In genomic region chr12:71421007-71421406, GRCh38 we compare ENCODE assay signal across 22 cellular contexts. TPM values are rescaled to one million over a fixed set of nuclear protein-coding genes. Genes with fewer than 3 reads are reported as not detected.
A peak's percentile ranks its signal among the peaks of the same experiment; 100 is the strongest.
DNase-seq lines count a peak whose midpoint lies in the region; FAIRE-seq and TF ChIP-seq lines count a peak whose summit lies in the region.
"Had no signal": no experiment of that assay in that cellular context is flagged by ENCODE, and none has a peak within 500 bp of the region (broad histone marks: within the 10 kb centered on the region; RNA-seq: fewer than 3 reads in every experiment).

No MANE protein-coding gene starts in this region.

- TF ChIP-seq POLR2A in H1 (IDR thresholded peaks at IDR 0.05; ENCODE audit: control extremely low read depth in 1 of 2, low read depth in 2 of 2, low read length in 2 of 2) (no peak), sigmoid colon (IDR thresholded peaks at IDR 0.05) (no peak)

- no peak overlapping the region for H2BK20ac ChIP-seq in H1 (ENCODE audit: low read length)

- no peak overlapping the region for H2AFZ ChIP-seq in H1 (ENCODE audit: low read length)
- no peak overlapping the region for H2AFZ ChIP-seq in OCI-LY7 (ENCODE audit: low read length)
- H2AFZ ChIP-seq in mesenchymal stem cell (ENCODE audit: low read depth, low read length) = no peak overlapping the region

- H3K27me3 ChIP-seq in H1 (replicated peaks in 1 of 4; ENCODE audit: control insufficient read depth in 3 of 4, extremely low read depth in 1 of 4, insufficient read depth in 3 of 4, low read length in 3 of 4) (peaks cover 0 to 1% (median 0%) of the 10 kb centered on the region in 4 experiments; a peak in 1 of 7 replicates), sigmoid colon (no peaks in the 10 kb centered on the region), A673 (replicated peaks; ENCODE audit: insufficient read depth, low read depth, low read length, poor library complexity) (no peaks in the 10 kb centered on the region), mesenchymal stem cell (ENCODE audit: control insufficient read depth in 1 of 2, insufficient read depth in 1 of 2, low read length in 2 of 2) (peaks cover 0 to 10% of the 10 kb centered on the region in 2 experiments)
- H3K27me3 ChIP-seq: BLaER1 treated with 17β-estradiol and CSF1 and Interleukin-3, amounts not matched to agents 10 nM and 100 nM had no signal

- H4K91ac ChIP-seq in H1 (replicated peaks; ENCODE audit: insufficient read length, low read length) (no peak overlapping the region), mesenchymal stem cell (ENCODE audit: low read length) (no peak overlapping the region)

- no peak overlapping the region for H3K27ac ChIP-seq in H1 (ENCODE audit: low read depth, low read length)
- no peak overlapping the region for H3K27ac ChIP-seq in kidney (ENCODE audit: low read depth in 2 of 2, low read length in 2 of 2)
- no peak overlapping the region for H3K27ac ChIP-seq in sigmoid colon
- H3K27ac ChIP-seq in A673 (ENCODE audit: low read depth, low read length, poor library complexity, severe bottlenecking) = no peak overlapping the region
- no peak overlapping the region for H3K27ac ChIP-seq in OCI-LY7 (ENCODE audit: low read depth, low read length, poor library complexity, severe bottlenecking)
- H3K27ac ChIP-seq in mesenchymal stem cell (ENCODE audit: low read length, poor library complexity, severe bottlenecking) = no peak overlapping the region
- H3K27ac ChIP-seq: BLaER1 treated with 17β-estradiol and CSF1 and Interleukin-3, amounts not matched to agents 10 nM and 100 nM; C4-2B had no signal

- no peak overlapping the region for H3K4me2 ChIP-seq in H1 (ENCODE audit: insufficient read depth in 1 of 2, low read depth in 2 of 2, low read length in 2 of 2)
- no peak overlapping the region for H3K4me2 ChIP-seq in OCI-LY7 (ENCODE audit: low read length)
- H3K4me2 ChIP-seq in mesenchymal stem cell (ENCODE audit: low read length, poor library complexity, severe bottlenecking) = no peak overlapping the region
- H3K4me2 ChIP-seq: BLaER1 treated with 17β-estradiol and CSF1 and Interleukin-3, amounts not matched to agents 10 nM and 100 nM had no signal

- H3K9ac ChIP-seq in H1 (replicated peaks in 1 of 4; ENCODE audit: extremely low read depth in 1 of 4, low read depth in 3 of 4, low read length in 3 of 4) = no peak overlapping the region
- no peak overlapping the region for H3K9ac ChIP-seq in kidney (ENCODE audit: low read length in 2 of 2)
- no peak overlapping the region for H3K9ac ChIP-seq in mesenchymal stem cell (ENCODE audit: low read length)
- H3K9ac ChIP-seq: BLaER1 treated with 17β-estradiol and CSF1 and Interleukin-3, amounts not matched to agents 10 nM and 100 nM had no signal

- H3K79me2 ChIP-seq in H1 (ENCODE audit: control insufficient read depth in 1 of 2, insufficient read depth in 2 of 2, low read length in 2 of 2) = no peaks in the 10 kb centered on the region
- no peaks in the 10 kb centered on the region for H3K79me2 ChIP-seq in OCI-LY7 (ENCODE audit: insufficient read depth, low read depth, low read length)

- H3K18ac ChIP-seq in H1 (ENCODE audit: extremely low read depth, low read length) (no peak overlapping the region), mesenchymal stem cell (ENCODE audit: low read depth in 1 of 2, low read length in 2 of 2) (no peak overlapping the region)

- H2BK120ac ChIP-seq in H1 (replicated peaks; ENCODE audit: low read depth, low read length) (no peak overlapping the region), mesenchymal stem cell (ENCODE audit: low read depth, low read length) (no peak overlapping the region)

- H3K9me3 ChIP-seq in H1 (ENCODE audit: insufficient read depth in 2 of 2, low read depth in 1 of 2, low read length in 1 of 2) (no peaks in the 10 kb centered on the region), kidney (ENCODE audit: control insufficient read depth in 1 of 2, low read length in 2 of 2) (no peaks in the 10 kb centered on the region), sigmoid colon (no peaks in the 10 kb centered on the region), A673 (ENCODE audit: low read depth, low read length, poor library complexity, severe bottlenecking) (no peaks in the 10 kb centered on the region), OCI-LY7 (ENCODE audit: low read length) (no peaks in the 10 kb centered on the region), mesenchymal stem cell (ENCODE audit: control insufficient read depth, low read length) (no peaks in the 10 kb centered on the region)
- H3K9me3 ChIP-seq: Caco-2 had no signal

- TF ChIP-seq RAD21 in H1 (IDR thresholded peaks at IDR 0.05 in 1 of 2, conservative IDR thresholded peaks at IDR 0.05 in 1 of 2; ENCODE audit: low read depth in 2 of 2, low read length in 2 of 2) = no peak

- H3K79me1 ChIP-seq in H1 (ENCODE audit: low read depth, low read length) (no peaks in the 10 kb centered on the region), mesenchymal stem cell (replicated peaks; ENCODE audit: low read length, poor library complexity, severe bottlenecking) (no peaks in the 10 kb centered on the region)

- H3K14ac ChIP-seq in H1 (ENCODE audit: insufficient read length) (no peak overlapping the region), mesenchymal stem cell (ENCODE audit: low read length in 2 of 2) (no peak overlapping the region)

- no peak overlapping the region for H2AK5ac ChIP-seq in H1 (ENCODE audit: low read depth, low read length)
- no peak overlapping the region for H2AK5ac ChIP-seq in mesenchymal stem cell (ENCODE audit: low read length, severe bottlenecking)

- TF ChIP-seq CTCF in H1 (IDR thresholded peaks at IDR 0.05; ENCODE audit: control extremely low read depth in 1 of 3, insufficient read depth in 1 of 3, low read depth in 1 of 3, low read length in 3 of 3) = no peak
- no peak for TF ChIP-seq CTCF in kidney (IDR thresholded peaks at IDR 0.05; ENCODE audit: borderline replicate concordance, extremely low read depth, insufficient read depth)
- no peak for TF ChIP-seq CTCF in sigmoid colon (IDR thresholded peaks at IDR 0.05)
- TF ChIP-seq CTCF in A673 (conservative IDR thresholded peaks at IDR 0.05; ENCODE audit: low read depth, low read length) = no peak
- no peak for TF ChIP-seq CTCF in OCI-LY7 (conservative IDR thresholded peaks at IDR 0.05; ENCODE audit: low read length)

- CTCF ChIA-PET in H1 (lab: Charles Lee; ENCODE audit: partially characterized antibody) (interaction anchor here (0.8 to 3.0 kb wide), 7 partner anchors 11 to 173 kb away, joined by 3 to 10 read pairs (median 4); no protein-coding TSS in a partner anchor), A673 (lab: Charles Lee) (interaction anchor here (0.5 kb wide), 1 partner anchor 147 kb away, joined by 4 read pairs; no protein-coding TSS in a partner anchor), OCI-LY7 (lab: Charles Lee; ENCODE audit: unreplicated experiment) (no interaction called here)

- H3K23ac ChIP-seq in H1 (ENCODE audit: insufficient read length) (no peak overlapping the region), mesenchymal stem cell (ENCODE audit: low read length in 2 of 2) (no peak overlapping the region)

- no peaks in the 10 kb centered on the region for H3K9me2 ChIP-seq in OCI-LY7 (ENCODE audit: insufficient read depth, low read length)

- DNase-seq in H1 (ENCODE audit: low read depth in 1 of 2, low spot score in 2 of 2) (no peak), kidney (peak; percentile 38), sigmoid colon (peak; percentile 40), A673 (ENCODE audit: low spot score) (no peak), OCI-LY7 (ENCODE audit: low spot score) (no peak), mesenchymal stem cell (no peak)
- DNase-seq: 8988T; AML-193; Caco-2; Calu3; CD4-positive, alpha-beta T cell; CD8-positive, alpha-beta T cell; DMS79 treated with DMSO at 0.1 percent for 48 hours; GF-D8 had no signal

- no peak overlapping the region for H3K56ac ChIP-seq in H1 (replicated peaks; ENCODE audit: insufficient read length, low read depth, low read length)

- H3K36me3 ChIP-seq in H1 (ENCODE audit: control insufficient read depth in 2 of 4, insufficient read depth in 4 of 4, low read length in 3 of 4) (no peaks in the 10 kb centered on the region), kidney (ENCODE audit: control insufficient read depth in 1 of 2, insufficient read depth in 2 of 2, low read length in 2 of 2) (no peaks in the 10 kb centered on the region), sigmoid colon (no peaks in the 10 kb centered on the region), A673 (ENCODE audit: insufficient read depth, low read length, poor library complexity, severe bottlenecking) (no peaks in the 10 kb centered on the region), OCI-LY7 (ENCODE audit: insufficient read depth, low read length) (no peaks in the 10 kb centered on the region), mesenchymal stem cell (ENCODE audit: control insufficient read depth in 1 of 2, insufficient read depth in 2 of 2, low read depth in 1 of 2, low read length in 2 of 2) (no peaks in the 10 kb centered on the region)
- H3K36me3 ChIP-seq: BLaER1 treated with 17β-estradiol and CSF1 and Interleukin-3, amounts not matched to agents 10 nM and 100 nM had no signal

- no peaks in the 10 kb centered on the region; the same call in 1 of the 2 replicates for H3K23me2 ChIP-seq in H1 (ENCODE audit: low read depth, low read length)

- H2BK15ac ChIP-seq in H1 (ENCODE audit: low read length) = no peak overlapping the region
- no peak overlapping the region for H2BK15ac ChIP-seq in mesenchymal stem cell (ENCODE audit: low read depth, poor library complexity, severe bottlenecking)

- H2BK5ac ChIP-seq in H1 (ENCODE audit: low read depth, low read length) (no peak overlapping the region), mesenchymal stem cell (ENCODE audit: low read depth, low read length, poor library complexity, severe bottlenecking) (no peak overlapping the region)

- H3K4ac ChIP-seq in H1 (replicated peaks; ENCODE audit: insufficient read length, low read depth, low read length) (no peak overlapping the region), mesenchymal stem cell (ENCODE audit: low read depth in 1 of 2, low read length in 2 of 2) (no peak overlapping the region)

- BruUV-seq in A673 (replicated peaks; lab: Mats Ljungman, UMichigan) (no TSS peak), OCI-LY7 (replicated peaks; lab: Mats Ljungman, UMichigan) (no TSS peak)

- H4K8ac ChIP-seq in H1 (ENCODE audit: extremely low read depth, insufficient read depth, low read length) (peak overlapping the region; percentile 38; the same call in 1 of the 2 replicates), mesenchymal stem cell (ENCODE audit: low read length) (no peak overlapping the region)

- H3K4me3 ChIP-seq in H1 (ENCODE audit: extremely low read depth in 1 of 4, insufficient read depth in 2 of 4, low read depth in 3 of 4, low read length in 4 of 4) (no peak overlapping the region), kidney (ENCODE audit: low read length in 2 of 2) (no peak overlapping the region), sigmoid colon (no peak overlapping the region), A673 (ENCODE audit: low read depth, low read length, poor library complexity, severe bottlenecking) (no peak overlapping the region), OCI-LY7 (ENCODE audit: low read depth, low read length, poor library complexity, severe bottlenecking) (no peak overlapping the region), mesenchymal stem cell (ENCODE audit: insufficient read depth in 1 of 2, low read depth in 1 of 2, low read length in 2 of 2) (no peak overlapping the region)
- H3K4me3 ChIP-seq: BLaER1 treated with 17β-estradiol and CSF1 and Interleukin-3, amounts not matched to agents 10 nM and 100 nM had no signal

- H2BK12ac ChIP-seq in H1 (ENCODE audit: low read depth, low read length) (no peak overlapping the region), mesenchymal stem cell (ENCODE audit: low read length in 2 of 2) (no peak overlapping the region)

- H4K20me1 ChIP-seq in H1 (replicated peaks in 1 of 2; ENCODE audit: control insufficient read depth in 1 of 2, insufficient read depth in 2 of 2, low read length in 2 of 2) = no peaks in the 10 kb centered on the region
- H4K20me1 ChIP-seq in OCI-LY7 (ENCODE audit: insufficient read depth, low read length) = no peaks in the 10 kb centered on the region
- H4K20me1 ChIP-seq: BLaER1 treated with 17β-estradiol and CSF1 and Interleukin-3, amounts not matched to agents 10 nM and 100 nM had no signal

- FAIRE-seq in H1 (lab: Jason Lieb, UNC) (no peak), kidney (lab: Jason Lieb, UNC) (no peak)
- FAIRE-seq: A204.1, D721Med, G401.6, GM12891, GM19239 had no signal

- TF ChIP-seq EP300 in H1 (IDR thresholded peaks at IDR 0.05; ENCODE audit: borderline replicate concordance in 1 of 2, low read depth in 2 of 2, low read length in 2 of 2) = no peak
- TF ChIP-seq EP300 in sigmoid colon (IDR thresholded peaks at IDR 0.05) = no peak

- POLR2A ChIA-PET in H1 (lab: Charles Lee; ENCODE audit: partially characterized antibody) = no interaction called here
- POLR2A ChIA-PET in A673 (lab: Charles Lee; ENCODE audit: low non-redundant PET) = no interaction called here
- POLR2A ChIA-PET in OCI-LY7 (lab: Charles Lee) = no interaction called here

- WGBS in H1 (ENCODE audit: extremely low coverage in 1 of 2, insufficient coverage in 1 of 2, insufficient read length in 1 of 2, insufficient replicate concordance in 2 of 2, low coverage in 1 of 2, low lambda C conversion rate in 2 of 2, missing lambda C conversion rate in 1 of 2), 2 experiments = 81% methylated on average over 2 of the region's 2 CpGs; no CpG with 5 or more reads in 1 of the 2 experiments
- WGBS in sigmoid colon, 2 donors = 90 to 94% methylated on average over 2 of the region's 2 CpGs
- WGBS in mesenchymal stem cell = 79% methylated on average over 2 of the region's 2 CpGs

- H4K5ac ChIP-seq in H1 (ENCODE audit: insufficient read length, low read depth, low read length) = no peak overlapping the region

- intact Hi-C loops in kidney (cut with DNase I) = loop anchor here (10.0 kb wide), 1 partner anchor 324 kb away; no protein-coding TSS in a partner anchor
- intact Hi-C loops in sigmoid colon (cut with DNase I) = no loop called here
- intact Hi-C loops in A673 (cut with micrococcal nuclease; ENCODE audit: unreplicated experiment) = no loop called here
- intact Hi-C loops in OCI-LY7 (cut with micrococcal nuclease; ENCODE audit: unreplicated experiment) = no loop called here

- H3K4me1 ChIP-seq in H1 (replicated peaks in 1 of 4; ENCODE audit: control insufficient read depth in 3 of 4, insufficient read depth in 4 of 4, low read length in 3 of 4) (no peaks in the 10 kb centered on the region), kidney (ENCODE audit: control insufficient read depth in 1 of 2, insufficient read depth in 1 of 2, low read depth in 1 of 2, low read length in 2 of 2) (no peaks in the 10 kb centered on the region), sigmoid colon (peaks cover 0 to 4% (median 2%) of the 10 kb centered on the region in 4 donors), A673 (ENCODE audit: insufficient read depth, low read length, poor library complexity, severe bottlenecking) (no peaks in the 10 kb centered on the region), OCI-LY7 (ENCODE audit: insufficient read depth, low read length, poor library complexity, severe bottlenecking) (no peaks in the 10 kb centered on the region), mesenchymal stem cell (ENCODE audit: control insufficient read depth, insufficient read depth, low read depth, low read length) (no peaks in the 10 kb centered on the region)
- H3K4me1 ChIP-seq: BLaER1 treated with 17β-estradiol and CSF1 and Interleukin-3, amounts not matched to agents 10 nM and 100 nM; Caco-2 had no signal

RNA-seq across cellular contexts. Expression of gene LGR5, which starts 18.6 kb away (rescaled TPM):
- 0.15 and 0.19 TPM in 2 replicates for total RNA-seq in H1 (2021; fragmentation: NEBNext Ultra II Directional; extraction: Animal tissue kit (Norgen Biotek cat#: 25700))
- polyA plus RNA-seq in H1 (2011; rRNA removed) (0.08 and 0.13 TPM in 2 replicates), kidney (ENCODE audit: insufficient read depth, low read depth, low replicate concordance) (not detected), sigmoid colon (1 to 10 TPM in 1 of 3 donors, under 1 TPM in 1, not detected in 1; 0.23 to 3.4 TPM)
- polyA plus RNA-seq in H1 (2011; cell fraction: cytosol; rRNA removed) = 0.13 TPM
- 0.20 TPM for polyA plus RNA-seq in H1 (2011; cell fraction: nucleus; rRNA removed)
- 0.03 to 0.25 TPM (median 0.23 TPM) in 3 of 4 replicates, not detected in the other for polyA plus RNA-seq in H1 (2012, experiment 1 of 2)
- polyA plus RNA-seq in H1 (2012, experiment 2 of 2) = not detected
- polyA plus RNA-seq in H1 (2013, experiment 1 of 2) = 0.20 TPM
- 0.13 TPM for polyA plus RNA-seq in H1 (2013, experiment 2 of 2)
- 0.09 and 0.17 TPM in 2 replicates for polyA minus RNA-seq in H1 (2011; rRNA and poly(A)+ RNA removed)
- not detected for polyA minus RNA-seq in H1 (2011; cell fraction: cytosol; rRNA and poly(A)+ RNA removed)
- not detected for polyA minus RNA-seq in H1 (2011; cell fraction: nucleus; rRNA and poly(A)+ RNA removed)
- total RNA-seq in kidney (0.19 TPM), sigmoid colon (under 1 TPM in 1 of 4 donors, not detected in 3; 0.36 TPM), A673 (2021) (4.5 and 5.5 TPM in 2 replicates), OCI-LY7 (2022) (0.51 TPM in 1 of 2 replicates, not detected in the other)
- total RNA-seq in OCI-LY7 (2014; rRNA removed; shearing (Covaris generic)) = not detected in 2 replicates
- not detected for polyA plus RNA-seq in mesenchymal stem cell (2013, experiment 1 of 2)
- polyA plus RNA-seq in mesenchymal stem cell (2013, experiment 2 of 2) = not detected
- total RNA-seq: B cell; CD4-positive, alpha-beta T cell; CD8-positive, alpha-beta T cell had no signal

Comparison
In these comparisons a context has a peak if more than half of its experiments do, and no peak if none do; other contexts are left out.
1. DNase-seq: peak in kidney (single experiment) and sigmoid colon (single experiment); none in H1 (0 of 2), A673 (single experiment), OCI-LY7 (single experiment) and mesenchymal stem cell (single experiment).